Comparison of ENCODE assay signal across 23 cellular contexts in genomic region chr13:25172303-25172630, GRCh38. TPM values are rescaled to one million over a fixed set of nuclear protein-coding genes. Genes with fewer than 3 reads are reported as not detected.
A peak's percentile ranks its signal among the peaks of the same experiment; 100 is the strongest.
DNase-seq lines count a peak whose midpoint lies in the region; ATAC-seq and TF ChIP-seq lines count a peak whose summit lies in the region.
"Had no signal": no experiment of that assay in that cellular context is flagged by ENCODE, and none has a peak within 500 bp of the region (broad histone marks: within the 10 kb centered on the region; RNA-seq: fewer than 3 reads in every experiment).

No MANE protein-coding gene starts in this region.

- no peaks in the 10 kb centered on the region for H3K36me3 ChIP-seq in naive thymus-derived CD4-positive, alpha-beta T cell (ENCODE audit: control insufficient read depth in 2 of 3, insufficient read depth in 3 of 3, low read length in 3 of 3)
- H3K36me3 ChIP-seq in ascending aorta, result no peaks in the 10 kb centered on the region
- H3K36me3 ChIP-seq: BLaER1, upper lobe of right lung had no signal

- POLR2A ChIA-PET in naive thymus-derived CD4-positive, alpha-beta T cell (lab: Charles Lee), result no interaction called here

- H3K9me3 ChIP-seq in naive thymus-derived CD4-positive, alpha-beta T cell (ENCODE audit: control insufficient read depth in 2 of 3, low read length in 3 of 3), result no peaks in the 10 kb centered on the region
- H3K9me3 ChIP-seq in ascending aorta, result no peaks in the 10 kb centered on the region
- H3K9me3 ChIP-seq: upper lobe of right lung had no signal

- H3K27me3 Mint-ChIP-seq in activated T-cell treated with anti-CD3 and anti-CD28 coated beads, Interleukin-2, amount 50 U/mL, for 72 hours (ENCODE audit: low read depth), result peaks cover 77% of the 10 kb centered on the region
- peaks cover 88% of the 10 kb centered on the region for H3K27me3 Mint-ChIP-seq in central memory CD8-positive, alpha-beta T cell
- peaks cover 74 to 79% (median 76%) of the 10 kb centered on the region in 5 donors for H3K27me3 Mint-ChIP-seq in naive thymus-derived CD4-positive, alpha-beta T cell

- peaks cover 0 to 12% of the 10 kb centered on the region in 2 donors for H3K27me3 ChIP-seq in naive thymus-derived CD4-positive, alpha-beta T cell (ENCODE audit: control insufficient read depth in 2 of 2, insufficient read depth in 2 of 2, low read length in 2 of 2)
- H3K27me3 ChIP-seq in ascending aorta, result peaks cover 16% of the 10 kb centered on the region

- TF ChIP-seq CTCF in ascending aorta (IDR thresholded peaks at IDR 0.05), result no peak

- peaks cover 0 to 7% of the 10 kb centered on the region in 2 donors for H3K4me1 ChIP-seq in naive thymus-derived CD4-positive, alpha-beta T cell (ENCODE audit: control insufficient read depth in 2 of 2, insufficient read depth in 2 of 2, low read length in 2 of 2)
- no peaks in the 10 kb centered on the region for H3K4me1 ChIP-seq in ascending aorta
- H3K4me1 ChIP-seq: foreskin keratinocyte had no signal

- no peaks in the 10 kb centered on the region for H3K9me3 Mint-ChIP-seq in activated T-cell treated with anti-CD3 and anti-CD28 coated beads, Interleukin-2, amount 50 U/mL, for 72 hours
- no peaks in the 10 kb centered on the region for H3K9me3 Mint-ChIP-seq in central memory CD8-positive, alpha-beta T cell
- peaks cover 0 to 7% (median 0%) of the 10 kb centered on the region in 11 donors for H3K9me3 Mint-ChIP-seq in naive thymus-derived CD4-positive, alpha-beta T cell
- H3K9me3 Mint-ChIP-seq: activated naive CD4-positive, alpha-beta T cell treated with anti-CD3 and anti-CD28 coated beads, Interleukin-2, amount 50 U/mL, for 24 hours; dendritic cell treated with granulocyte-macrophage colony-stimulating factor and Interleukin-4, amounts not matched to agents 40 ng/mL and 50 ng/mL, for 4 days had no signal

- no peak overlapping the region for H3K27ac Mint-ChIP-seq in activated T-cell treated with anti-CD3 and anti-CD28 coated beads, Interleukin-2, amount 50 U/mL, for 72 hours
- no peak overlapping the region for H3K27ac Mint-ChIP-seq in central memory CD8-positive, alpha-beta T cell (ENCODE audit: low read depth)
- no peak overlapping the region for H3K27ac Mint-ChIP-seq in naive thymus-derived CD4-positive, alpha-beta T cell
- H3K27ac Mint-ChIP-seq: activated naive CD4-positive, alpha-beta T cell treated with anti-CD3 and anti-CD28 coated beads, Interleukin-2, amount 50 U/mL, for 24 hours; dendritic cell treated with granulocyte-macrophage colony-stimulating factor and Interleukin-4, amounts not matched to agents 40 ng/mL and 50 ng/mL, for 4 days had no signal

- no peak for ATAC-seq in activated T-cell treated with anti-CD3 and anti-CD28 coated beads, Interleukin-2, amount 50 U/mL, for 72 hours (replicated peaks in 1 of 2)
- ATAC-seq in central memory CD8-positive, alpha-beta T cell (replicated peaks; ENCODE audit: extremely low read depth, poor library complexity, severe bottlenecking), result no peak
- no peak for ATAC-seq in naive thymus-derived CD4-positive, alpha-beta T cell
- no peak for ATAC-seq in HG03354 (IDR thresholded peaks at IDR 0.05; ENCODE audit: poor library complexity, severe bottlenecking, unreplicated experiment)
- ATAC-seq: left colon, right cardiac atrium, upper lobe of right lung had no signal

- peak overlapping the region; percentile 77 to 81 for H3K4me3 Mint-ChIP-seq in activated T-cell treated with anti-CD3 and anti-CD28 coated beads, Interleukin-2, amount 50 U/mL, for 72 hours
- peak overlapping the region; percentile 30 for H3K4me3 Mint-ChIP-seq in central memory CD8-positive, alpha-beta T cell
- peak overlapping the region in 6 of 10 donors; percentile 15 to 82 (median 68) for H3K4me3 Mint-ChIP-seq in naive thymus-derived CD4-positive, alpha-beta T cell

- no peak overlapping the region for H3K4me3 ChIP-seq in naive thymus-derived CD4-positive, alpha-beta T cell (ENCODE audit: low read length)
- no peak overlapping the region for H3K4me3 ChIP-seq in ascending aorta
- H3K4me3 ChIP-seq: upper lobe of right lung had no signal

- CTCF ChIA-PET in naive thymus-derived CD4-positive, alpha-beta T cell (lab: Charles Lee), result interaction anchor here (0.6 kb wide), 1 partner anchor 1532 kb away, joined by 3 read pairs; no protein-coding TSS in a partner anchor

- no peak for DNase-seq in activated T-cell treated with anti-CD3 and anti-CD28 coated beads, Interleukin-2, amount 50 U/mL, for 72 hours
- DNase-seq in activated T-cell treated with anti-CD3 and anti-CD28 coated beads, Interleukin-2, amount 50 U/mL, for 48 hours, result no peak
- no peak for DNase-seq in central memory CD8-positive, alpha-beta T cell (ENCODE audit: low spot score in 2 of 2)
- DNase-seq in naive thymus-derived CD4-positive, alpha-beta T cell, result no peak
- no peak for DNase-seq in ascending aorta (ENCODE audit: low spot score in 2 of 2)
- DNase-seq in stimulated activated CD4-positive, alpha-beta T cell treated with anti-CD3 and anti-CD28 coated beads, Interleukin-4, amount 100 ng/mL, for 24 hours, result no peak
- DNase-seq: activated CD4-positive, alpha-beta T cell treated with anti-CD3 and anti-CD28 coated beads, Interleukin-2, amount 50 U/mL, for 48 hours; foreskin keratinocyte; left colon; right cardiac atrium; Right ventricle myocardium superior; stimulated activated naive CD4-positive, alpha-beta T cell treated with Interleukin-2 at 50 U/mL for 16 hours; upper lobe of right lung had no signal

- intact Hi-C loops in naive thymus-derived CD4-positive, alpha-beta T cell (cut with micrococcal nuclease), result no loop called here
- intact Hi-C loops in ascending aorta (cut with DNase I), result no loop called here

- no peak overlapping the region for H3K27ac ChIP-seq in naive thymus-derived CD4-positive, alpha-beta T cell (ENCODE audit: low read depth, low read length)
- H3K27ac ChIP-seq in temporal lobe (ENCODE audit: low read depth, low read length), result peak overlapping the region; percentile 99
- no peak overlapping the region for H3K27ac ChIP-seq in ascending aorta
- H3K27ac ChIP-seq: BLaER1, epithelial cell of prostate, foreskin keratinocyte, upper lobe of right lung had no signal

- peaks cover 12% of the 10 kb centered on the region for H3K4me1 Mint-ChIP-seq in activated T-cell treated with anti-CD3 and anti-CD28 coated beads, Interleukin-2, amount 50 U/mL, for 72 hours (ENCODE audit: low read depth)
- H3K4me1 Mint-ChIP-seq in central memory CD8-positive, alpha-beta T cell, result peaks cover 11% of the 10 kb centered on the region
- peaks cover 9 to 16% (median 11%) of the 10 kb centered on the region in 7 donors for H3K4me1 Mint-ChIP-seq in naive thymus-derived CD4-positive, alpha-beta T cell

- peaks cover 3 to 6% of the 10 kb centered on the region in 2 donors for H3K36me3 Mint-ChIP-seq in activated T-cell treated with anti-CD3 and anti-CD28 coated beads, Interleukin-2, amount 50 U/mL, for 72 hours (ENCODE audit: insufficient read depth in 2 of 2)
- H3K36me3 Mint-ChIP-seq in central memory CD8-positive, alpha-beta T cell (ENCODE audit: insufficient read depth), result no peaks in the 10 kb centered on the region
- H3K36me3 Mint-ChIP-seq in naive thymus-derived CD4-positive, alpha-beta T cell, result peaks cover 0 to 8% (median 0%) of the 10 kb centered on the region in 5 donors
- H3K36me3 Mint-ChIP-seq: activated naive CD4-positive, alpha-beta T cell treated with anti-CD3 and anti-CD28 coated beads, Interleukin-2, amount 50 U/mL, for 24 hours had no signal

RNA-seq across cellular contexts. Expression of gene AMER2, which starts 0.2 kb away (rescaled TPM):
- total RNA-seq in activated T-cell treated with anti-CD3 and anti-CD28 coated beads, Interleukin-2, amount 50 U/mL, for 72 hours, result under 1 TPM in 1 of 2 donors, not detected in 1; 0.02 TPM
- total RNA-seq in naive thymus-derived CD4-positive, alpha-beta T cell, result not detected
- under 1 TPM in 1 of 2 donors, not detected in 1; 0.05 TPM for polyA plus RNA-seq in naive thymus-derived CD4-positive, alpha-beta T cell
- total RNA-seq in temporal lobe (129 TPM), ascending aorta (not detected)
- total RNA-seq: A172; foreskin keratinocyte; H4; OCI-LY7; right cardiac atrium; Right ventricle myocardium superior; T-helper 1 cell treated with Interleukin-12 subunit alpha and Interleukin-12 subunit beta and Interleukin-4 antibody, amounts not matched to agents 30 ng/mL and 1 ng/mL, for 36 hours; upper lobe of right lung had no signal
- polyA plus RNA-seq: foreskin keratinocyte, right cardiac atrium had no signal

Comparison
In these comparisons a context has a peak if more than half of its experiments do, and no peak if none do; other contexts are left out.
1. RNA of gene AMER2, which starts 0.2 kb away (total RNA-seq): 129 TPM in temporal lobe (single experiment); 0.02 TPM in activated T-cell treated with anti-CD3 and anti-CD28 coated beads, Interleukin-2, amount 50 U/mL, for 72 hours, not detected in naive thymus-derived CD4-positive, alpha-beta T cell and not detected in ascending aorta (single experiment); every median in the first group is over 100 times any median in the second.
2. Peak in every context shown above with its lines, with median percentiles within 50 percentile points of each other: H3K4me3 Mint-ChIP-seq.